1 cellular context compared by ENCODE assay signal in the genomic region with DNA sequence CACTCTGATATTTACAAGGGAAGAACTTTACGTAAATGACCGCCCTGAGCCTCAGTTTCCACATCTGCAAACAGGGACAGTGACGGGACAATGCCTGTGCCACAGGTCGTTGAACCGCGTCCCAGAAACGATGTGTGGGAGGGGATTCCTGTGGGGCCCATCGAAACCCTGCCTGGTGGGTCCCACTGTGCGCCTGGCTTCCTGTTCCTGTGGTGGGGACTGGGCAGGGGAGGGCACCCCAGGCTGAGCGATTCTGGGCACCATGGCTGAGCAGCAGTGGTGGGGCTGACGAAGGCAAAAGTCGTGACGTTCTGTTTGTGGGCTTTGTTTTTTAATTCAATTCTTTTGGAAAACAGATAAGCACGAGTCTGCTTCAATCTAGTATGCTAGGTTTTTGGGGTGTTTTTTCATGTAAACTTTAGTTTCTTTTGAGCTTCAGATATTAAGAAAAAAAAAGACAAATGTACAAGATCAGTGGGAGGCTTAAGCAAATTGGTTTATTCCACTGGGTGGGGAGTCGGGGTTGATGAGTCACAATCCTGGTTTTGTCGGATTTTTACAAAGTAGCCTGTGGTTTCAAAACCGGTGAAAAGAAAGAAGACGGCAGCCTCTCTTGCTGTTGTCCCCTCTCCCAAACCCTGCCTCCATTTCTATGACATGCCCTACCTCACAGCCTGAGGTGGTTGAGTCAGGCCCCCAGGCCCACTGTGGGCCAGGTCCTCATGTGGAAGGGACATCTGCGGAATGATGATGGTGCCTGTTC.
A peak's percentile ranks its signal among the peaks of the same experiment; 100 is the strongest.
TF ChIP-seq lines count a peak whose summit lies in the region.

No MANE protein-coding gene starts in this region.

TF ChIP-seq in K562, 482 proteins besides CTCF, POLR2A, EP300 and RAD21:
- TF ChIP-seq PYGO2 (tag; IDR thresholded peaks at IDR 0.05) (no peak), CBX8 (IDR thresholded peaks at IDR 0.05; ENCODE audit: borderline replicate concordance, extremely low read depth, low read depth, low read length, poor library complexity, severe bottlenecking) (peak; percentile 23), NFIC (IDR thresholded peaks at IDR 0.05) (no peak), BRD9 (IDR thresholded peaks at IDR 0.05; ENCODE audit: low read depth, partially characterized antibody) (no peak), FOS (IDR thresholded peaks at IDR 0.05; ENCODE audit: extremely low read depth, insufficient read length) (no peak), NR4A1 (CRISPR knock-in tag; IDR thresholded peaks at IDR 0.05) (no peak), NR4A1 (tag; IDR thresholded peaks at IDR 0.05) (no peak)
- TF ChIP-seq, protein P1, sequence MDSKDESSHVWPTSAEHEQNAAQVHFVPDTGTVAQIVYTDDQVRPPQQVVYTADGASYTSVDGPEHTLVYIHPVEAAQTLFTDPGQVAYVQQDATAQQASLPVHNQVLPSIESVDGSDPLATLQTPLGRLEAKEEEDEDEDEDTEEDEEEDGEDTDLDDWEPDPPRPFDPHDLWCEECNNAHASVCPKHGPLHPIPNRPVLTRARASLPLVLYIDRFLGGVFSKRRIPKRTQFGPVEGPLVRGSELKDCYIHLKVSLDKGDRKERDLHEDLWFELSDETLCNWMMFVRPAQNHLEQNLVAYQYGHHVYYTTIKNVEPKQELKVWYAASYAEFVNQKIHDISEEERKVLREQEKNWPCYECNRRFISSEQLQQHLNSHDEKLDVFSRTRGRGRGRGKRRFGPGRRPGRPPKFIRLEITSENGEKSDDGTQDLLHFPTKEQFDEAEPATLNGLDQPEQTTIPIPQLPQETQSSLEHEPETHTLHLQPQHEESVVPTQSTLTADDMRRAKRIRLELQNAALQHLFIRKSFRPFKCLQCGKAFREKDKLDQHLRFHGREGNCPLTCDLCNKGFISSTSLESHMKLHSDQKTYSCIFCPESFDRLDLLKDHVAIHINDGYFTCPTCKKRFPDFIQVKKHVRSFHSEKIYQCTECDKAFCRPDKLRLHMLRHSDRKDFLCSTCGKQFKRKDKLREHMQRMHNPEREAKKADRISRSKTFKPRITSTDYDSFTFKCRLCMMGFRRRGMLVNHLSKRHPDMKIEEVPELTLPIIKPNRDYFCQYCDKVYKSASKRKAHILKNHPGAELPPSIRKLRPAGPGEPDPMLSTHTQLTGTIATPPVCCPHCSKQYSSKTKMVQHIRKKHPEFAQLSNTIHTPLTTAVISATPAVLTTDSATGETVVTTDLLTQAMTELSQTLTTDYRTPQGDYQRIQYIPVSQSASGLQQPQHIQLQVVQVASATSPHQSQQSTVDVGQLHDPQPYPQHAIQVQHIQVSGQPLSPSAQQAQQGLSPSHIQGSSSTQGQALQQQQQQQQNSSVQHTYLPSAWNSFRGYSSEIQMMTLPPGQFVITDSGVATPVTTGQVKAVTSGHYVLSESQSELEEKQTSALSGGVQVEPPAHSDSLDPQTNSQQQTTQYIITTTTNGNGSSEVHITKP (IDR thresholded peaks at IDR 0.05; ENCODE audit: partially characterized antibody), result peak; percentile 22
